ENCODE assay signal across 21 cellular contexts in genomic region chr1:11068556-11069232, GRCh38. TPM values are rescaled to one million over a fixed set of nuclear protein-coding genes. Genes with fewer than 3 reads are reported as not detected.
DNase-seq lines count a peak whose midpoint lies in the region; ATAC-seq, FAIRE-seq and TF ChIP-seq lines count a peak whose summit lies in the region.
"Had no signal": no experiment of that assay in that cellular context is flagged by ENCODE, and none has a peak within 500 bp of the region (broad histone marks: within the 10 kb centered on the region; RNA-seq: fewer than 3 reads in every experiment).

No MANE protein-coding gene starts in this region.

- no peak for ATAC-seq in activated CD8-positive, alpha-beta T cell treated with anti-CD3 and anti-CD28 coated beads, Interleukin-2, amount 10 ng/mL, durations not matched to agents 7 days and 5 days
- ATAC-seq in GM18873 (IDR thresholded peaks at IDR 0.05; ENCODE audit: low FRiP score, unreplicated experiment) (no peak), GM18867 (IDR thresholded peaks at IDR 0.05; ENCODE audit: unreplicated experiment) (no peak)
- ATAC-seq: effector memory CD8-positive, alpha-beta T cell had no signal

- peaks cover 68% of the 10 kb centered on the region for H3K36me3 Mint-ChIP-seq in activated CD8-positive, alpha-beta T cell treated with anti-CD3 and anti-CD28 coated beads, Interleukin-2, amount 10 ng/mL, durations not matched to agents 7 days and 5 days (ENCODE audit: low read depth)
- H3K36me3 Mint-ChIP-seq in activated CD4-positive, alpha-beta memory T cell treated with anti-CD3 and anti-CD28 coated beads, Interleukin-2, amount 10 ng/mL, durations not matched to agents 7 days and 5 days (ENCODE audit: low read depth): peaks cover 71% of the 10 kb centered on the region

- peaks cover 36% of the 10 kb centered on the region for H3K4me1 Mint-ChIP-seq in activated CD8-positive, alpha-beta T cell treated with anti-CD3 and anti-CD28 coated beads, Interleukin-2, amount 10 ng/mL, durations not matched to agents 7 days and 5 days (ENCODE audit: low read depth)
- peaks cover 9% of the 10 kb centered on the region for H3K4me1 Mint-ChIP-seq in activated CD4-positive, alpha-beta memory T cell treated with anti-CD3 and anti-CD28 coated beads, Interleukin-2, amount 10 ng/mL, durations not matched to agents 7 days and 5 days

- H3K9me3 ChIP-seq in HUES6 (ENCODE audit: control insufficient read depth, insufficient read depth, low read depth, low read length) (no peaks in the 10 kb centered on the region), kidney (ENCODE audit: control insufficient read depth in 1 of 2, low read length in 2 of 2) (no peaks in the 10 kb centered on the region), spleen (peaks cover 0 to 5% (median 0%) of the 10 kb centered on the region in 8 donors)
- H3K9me3 ChIP-seq: ascending aorta, esophagus squamous epithelium had no signal

- H3K27me3 Mint-ChIP-seq in activated CD8-positive, alpha-beta T cell treated with anti-CD3 and anti-CD28 coated beads, Interleukin-2, amount 10 ng/mL, durations not matched to agents 7 days and 5 days (ENCODE audit: low read depth): no peaks in the 10 kb centered on the region
- H3K27me3 Mint-ChIP-seq in activated CD4-positive, alpha-beta memory T cell treated with anti-CD3 and anti-CD28 coated beads, Interleukin-2, amount 10 ng/mL, durations not matched to agents 7 days and 5 days: no peaks in the 10 kb centered on the region
- H3K27me3 Mint-ChIP-seq: CD4-positive, alpha-beta T cell; effector memory CD8-positive, alpha-beta T cell had no signal

- no peak for DNase-seq in activated CD8-positive, alpha-beta T cell treated with anti-CD3 and anti-CD28 coated beads, Interleukin-2, amount 10 ng/mL, durations not matched to agents 7 days and 5 days
- peak; percentile 24 for DNase-seq in kidney
- DNase-seq in spleen: peak; percentile 35
- DNase-seq in HK-2 (ENCODE audit: unreplicated experiment): no peak
- DNase-seq in activated CD4-positive, alpha-beta memory T cell treated with anti-CD3 and anti-CD28 coated beads, Interleukin-2, amount 10 ng/mL, durations not matched to agents 7 days and 5 days: no peak
- DNase-seq: effector memory CD8-positive, alpha-beta T cell; esophagus squamous epithelium; IMR-90; NCI-H1417 treated with DMSO at 0.1 percent for 48 hours; NCI-H748 treated with DMSO at 0.1 percent for 48 hours; OCI-M1; SHP77; stimulated activated CD4-positive, alpha-beta T cell treated with anti-CD3 and anti-CD28 coated beads, Interleukin-12 subunit alpha, Interleukin-12 subunit beta, amount 100 ng/mL, for 4 hours had no signal

- no peaks in the 10 kb centered on the region for H3K27me3 ChIP-seq in HUES6 (ENCODE audit: control insufficient read depth, insufficient read depth, low read length)
- H3K27me3 ChIP-seq in spleen (replicated peaks in 1 of 7): no peaks in the 10 kb centered on the region
- H3K27me3 ChIP-seq: ascending aorta, esophagus squamous epithelium had no signal

- POLR2A ChIA-PET in activated CD8-positive, alpha-beta T cell treated with anti-CD3 and anti-CD28 coated beads, Interleukin-2, amount 10 ng/mL, durations not matched to agents 7 days and 5 days (lab: Charles Lee): no interaction called here
- POLR2A ChIA-PET in activated CD4-positive, alpha-beta memory T cell treated with anti-CD3 and anti-CD28 coated beads, Interleukin-2, amount 10 ng/mL, durations not matched to agents 7 days and 5 days (lab: Charles Lee): interaction anchor here (0.8 to 1.1 kb wide), 2 partner anchors 55 to 56 kb away, joined by 3 to 4 read pairs; partner anchors contain the start of gene TARDBP

- peaks cover 85% of the 10 kb centered on the region for H3K36me3 ChIP-seq in HUES6 (ENCODE audit: control insufficient read depth, insufficient read depth, low read length)
- peaks cover 40 to 59% of the 10 kb centered on the region in 2 donors for H3K36me3 ChIP-seq in kidney (ENCODE audit: control insufficient read depth in 1 of 2, insufficient read depth in 2 of 2, low read length in 2 of 2)
- peaks cover 4 to 100% (median 88%) of the 10 kb centered on the region in 6 donors for H3K36me3 ChIP-seq in spleen

- H3K27ac ChIP-seq in HUES6 (ENCODE audit: low read depth, low read length) (no peak overlapping the region), kidney (ENCODE audit: low read depth in 2 of 2, low read length in 2 of 2) (no peak overlapping the region), spleen (no peak overlapping the region)
- H3K27ac ChIP-seq: ascending aorta, esophagus squamous epithelium had no signal

- TF ChIP-seq CTCF in kidney (IDR thresholded peaks at IDR 0.05; ENCODE audit: borderline replicate concordance, extremely low read depth, insufficient read depth) (no peak), spleen (IDR thresholded peaks at IDR 0.05 in 8 of 11, conservative IDR thresholded peaks at IDR 0.05 in 3 of 11) (no peak)

- intact Hi-C loops in kidney (cut with DNase I): no loop called here
- intact Hi-C loops in spleen (cut with DNase I; ENCODE audit: low total_unique reads): no loop called here

- H3K27ac Mint-ChIP-seq in activated CD8-positive, alpha-beta T cell treated with anti-CD3 and anti-CD28 coated beads, Interleukin-2, amount 10 ng/mL, durations not matched to agents 7 days and 5 days: peak overlapping the region; percentile 43
- no peak overlapping the region for H3K27ac Mint-ChIP-seq in activated CD4-positive, alpha-beta memory T cell treated with anti-CD3 and anti-CD28 coated beads, Interleukin-2, amount 10 ng/mL, durations not matched to agents 7 days and 5 days
- H3K27ac Mint-ChIP-seq: CD4-positive, alpha-beta T cell had no signal

- no peak for FAIRE-seq in kidney (lab: Jason Lieb, UNC)

- no peak overlapping the region for H3K4me3 Mint-ChIP-seq in activated CD8-positive, alpha-beta T cell treated with anti-CD3 and anti-CD28 coated beads, Interleukin-2, amount 10 ng/mL, durations not matched to agents 7 days and 5 days
- no peak overlapping the region for H3K4me3 Mint-ChIP-seq in activated CD4-positive, alpha-beta memory T cell treated with anti-CD3 and anti-CD28 coated beads, Interleukin-2, amount 10 ng/mL, durations not matched to agents 7 days and 5 days
- H3K4me3 Mint-ChIP-seq: CD4-positive, alpha-beta T cell; effector memory CD8-positive, alpha-beta T cell had no signal

- H3K4me1 ChIP-seq in HUES6 (ENCODE audit: control insufficient read depth, insufficient read depth, low read length) (no peaks in the 10 kb centered on the region), kidney (ENCODE audit: control insufficient read depth in 1 of 2, insufficient read depth in 1 of 2, low read depth in 1 of 2, low read length in 2 of 2) (no peaks in the 10 kb centered on the region), spleen (no peaks in the 10 kb centered on the region)
- H3K4me1 ChIP-seq: ascending aorta had no signal

- CTCF ChIA-PET in activated CD8-positive, alpha-beta T cell treated with anti-CD3 and anti-CD28 coated beads, Interleukin-2, amount 10 ng/mL, durations not matched to agents 7 days and 5 days (lab: Charles Lee): no interaction called here
- CTCF ChIA-PET in activated CD4-positive, alpha-beta memory T cell treated with anti-CD3 and anti-CD28 coated beads, Interleukin-2, amount 10 ng/mL, durations not matched to agents 7 days and 5 days (lab: Charles Lee): interaction anchor here (1.4 to 2.8 kb wide), 3 partner anchors 8 to 31 kb away, joined by 3 to 14 read pairs (median 7); no protein-coding TSS in a partner anchor

- TF ChIP-seq POLR2A in spleen (IDR thresholded peaks at IDR 0.05): no peak

- H3K9ac ChIP-seq in HUES6 (ENCODE audit: low read length) (peak overlapping the region; percentile 24), kidney (ENCODE audit: low read length in 2 of 2) (no peak overlapping the region)

- no peaks in the 10 kb centered on the region for H3K9me3 Mint-ChIP-seq in activated CD8-positive, alpha-beta T cell treated with anti-CD3 and anti-CD28 coated beads, Interleukin-2, amount 10 ng/mL, durations not matched to agents 7 days and 5 days (ENCODE audit: insufficient read depth)
- H3K9me3 Mint-ChIP-seq in activated CD4-positive, alpha-beta memory T cell treated with anti-CD3 and anti-CD28 coated beads, Interleukin-2, amount 10 ng/mL, durations not matched to agents 7 days and 5 days: no peaks in the 10 kb centered on the region
- H3K9me3 Mint-ChIP-seq: CD4-positive, alpha-beta T cell; effector memory CD8-positive, alpha-beta T cell had no signal

- H3K4me3 ChIP-seq in HUES6 (ENCODE audit: low read depth, low read length): no peak overlapping the region
- H3K4me3 ChIP-seq in kidney (ENCODE audit: low read length in 2 of 2): no peak overlapping the region
- H3K4me3 ChIP-seq in spleen: no peak overlapping the region
- H3K4me3 ChIP-seq: ascending aorta, esophagus squamous epithelium had no signal

- 92 to 96% (median 95%) methylated on average over 14 of the region's 14 CpGs for WGBS in spleen, 5 donors

RNA-seq across cellular contexts. Expression of gene SRM, which starts 8.9 kb away (rescaled TPM):
- 100 to 1,000 TPM; 146 to 154 TPM for total RNA-seq in activated CD8-positive, alpha-beta T cell treated with anti-CD3 and anti-CD28 coated beads, Interleukin-2, amount 10 ng/mL, durations not matched to agents 7 days and 5 days
- total RNA-seq in kidney: 52.9 TPM
- 59.5 TPM for polyA plus RNA-seq in kidney (ENCODE audit: insufficient read depth, low read depth, low replicate concordance)
- 10 to 100 TPM; 42.0 to 85.5 (median 46.2) TPM for total RNA-seq in spleen
- polyA plus RNA-seq in spleen: 100 to 1,000 TPM in 1 of 3 donors, 10 to 100 TPM in 2; 91.9 to 114 (median 98.6) TPM
- total RNA-seq in activated CD4-positive, alpha-beta memory T cell treated with anti-CD3 and anti-CD28 coated beads, Interleukin-2, amount 10 ng/mL, durations not matched to agents 7 days and 5 days: 10 to 100 TPM; 69.3 to 72.1 TPM

RNA-seq across cellular contexts. Expression of gene MASP2, which starts 21.7 kb away (rescaled TPM):
- under 1 TPM in 1 of 2 experiments, not detected in 1; 0.21 TPM for total RNA-seq in activated CD8-positive, alpha-beta T cell treated with anti-CD3 and anti-CD28 coated beads, Interleukin-2, amount 10 ng/mL, durations not matched to agents 7 days and 5 days
- total RNA-seq in kidney (not detected), spleen (not detected)
- polyA plus RNA-seq in kidney (ENCODE audit: insufficient read depth, low read depth, low replicate concordance) (not detected), spleen (under 1 TPM in 1 of 3 donors, not detected in 2; 0.06 TPM)
- not detected for total RNA-seq in activated CD4-positive, alpha-beta memory T cell treated with anti-CD3 and anti-CD28 coated beads, Interleukin-2, amount 10 ng/mL, durations not matched to agents 7 days and 5 days
- total RNA-seq: ascending aorta, glomerular endothelial cell, IMR-90, renal cortical epithelial cell, subcutaneous adipose tissue had no signal

RNA-seq across cellular contexts. Expression of gene EXOSC10, which starts 31.0 kb away (rescaled TPM):
- 10 to 100 TPM; 86.1 to 89.8 TPM for total RNA-seq in activated CD8-positive, alpha-beta T cell treated with anti-CD3 and anti-CD28 coated beads, Interleukin-2, amount 10 ng/mL, durations not matched to agents 7 days and 5 days
- 46.8 TPM for total RNA-seq in kidney
- polyA plus RNA-seq in kidney (ENCODE audit: insufficient read depth, low read depth, low replicate concordance): 26.2 TPM
- total RNA-seq in spleen: 10 to 100 TPM; 48.2 to 66.3 (median 58.6) TPM
- polyA plus RNA-seq in spleen: 10 to 100 TPM; 27.5 to 49.6 (median 39.2) TPM
- 10 to 100 TPM; 65.8 to 67.6 TPM for total RNA-seq in activated CD4-positive, alpha-beta memory T cell treated with anti-CD3 and anti-CD28 coated beads, Interleukin-2, amount 10 ng/mL, durations not matched to agents 7 days and 5 days

RNA-seq across cellular contexts. Expression of gene TARDBP, which starts 56.2 kb away (rescaled TPM):
- total RNA-seq in activated CD8-positive, alpha-beta T cell treated with anti-CD3 and anti-CD28 coated beads, Interleukin-2, amount 10 ng/mL, durations not matched to agents 7 days and 5 days: 100 to 1,000 TPM; 175 to 178 TPM
- total RNA-seq in kidney (140 TPM), spleen (100 to 1,000 TPM; 126 to 243 (median 147) TPM)
- polyA plus RNA-seq in kidney (ENCODE audit: insufficient read depth, low read depth, low replicate concordance) (103 TPM), spleen (100 to 1,000 TPM in 1 of 3 donors, 10 to 100 TPM in 2; 88.0 to 123 (median 92.4) TPM)
- 100 to 1,000 TPM; 159 to 174 TPM for total RNA-seq in activated CD4-positive, alpha-beta memory T cell treated with anti-CD3 and anti-CD28 coated beads, Interleukin-2, amount 10 ng/mL, durations not matched to agents 7 days and 5 days

Comparison
In these comparisons a context has a peak if more than half of its experiments do, and no peak if none do; other contexts are left out.
1. DNase-seq: peak in kidney (single experiment) and spleen (single experiment); none in activated CD8-positive, alpha-beta T cell treated with anti-CD3 and anti-CD28 coated beads, Interleukin-2, amount 10 ng/mL, durations not matched to agents 7 days and 5 days (single experiment), HK-2 (single experiment) and activated CD4-positive, alpha-beta memory T cell treated with anti-CD3 and anti-CD28 coated beads, Interleukin-2, amount 10 ng/mL, durations not matched to agents 7 days and 5 days (single experiment).